In genomic region chr19:6767081-6767356, GRCh38 we compare ENCODE assay signal across 8 cellular contexts. TPM values are rescaled to one million over a fixed set of nuclear protein-coding genes. Genes with fewer than 3 reads are reported as not detected.
DNase-seq lines count a peak whose midpoint lies in the region; ATAC-seq and TF ChIP-seq lines count a peak whose summit lies in the region.

No MANE protein-coding gene starts in this region.

- H3K9me3 Mint-ChIP-seq in activated T-cell treated with anti-CD3 and anti-CD28 coated beads, Interleukin-2, amount 50 U/mL, for 24 hours = no peaks in the 10 kb centered on the region
- no peaks in the 10 kb centered on the region for H3K9me3 Mint-ChIP-seq in activated T-helper 17 cell treated with anti-CD3 and anti-CD28 coated beads, Interleukin-2, amount 50 U/mL, for 72 hours

- H3K9me3 ChIP-seq in liver (ENCODE audit: control insufficient read depth in 4 of 4, low read length in 3 of 4) = no peaks in the 10 kb centered on the region

- H3K4me3 ChIP-seq in liver (ENCODE audit: low read depth in 1 of 3, low read length in 3 of 3) = peak overlapping the region in 2 of 3 donors; percentile 13 to 36

- H3K4me1 Mint-ChIP-seq in activated T-cell treated with anti-CD3 and anti-CD28 coated beads, Interleukin-2, amount 50 U/mL, for 24 hours (ENCODE audit: low read depth) = peaks cover 46% of the 10 kb centered on the region
- H3K4me1 Mint-ChIP-seq in activated T-helper 17 cell treated with anti-CD3 and anti-CD28 coated beads, Interleukin-2, amount 50 U/mL, for 72 hours = peaks cover 18% of the 10 kb centered on the region

- no peak for TF ChIP-seq CTCF in liver (IDR thresholded peaks at IDR 0.05; ENCODE audit: low read depth, low read length, missing input control)

- no peaks in the 10 kb centered on the region for H3K36me3 ChIP-seq in liver (ENCODE audit: control insufficient read depth in 4 of 4, insufficient read depth in 3 of 4, low read depth in 1 of 4, low read length in 3 of 4)

- WGBS in liver = 2% methylated on average over 15 of the region's 15 CpGs

- peaks cover 19% of the 10 kb centered on the region for H3K36me3 Mint-ChIP-seq in activated T-cell treated with anti-CD3 and anti-CD28 coated beads, Interleukin-2, amount 50 U/mL, for 24 hours (ENCODE audit: low read depth)
- H3K36me3 Mint-ChIP-seq in activated T-helper 17 cell treated with anti-CD3 and anti-CD28 coated beads, Interleukin-2, amount 50 U/mL, for 72 hours (ENCODE audit: low read depth) = peaks cover 19% of the 10 kb centered on the region

- H3K4me1 ChIP-seq in liver (ENCODE audit: control insufficient read depth in 4 of 4, insufficient read depth in 4 of 4, low read length in 3 of 4) = peaks cover 12 to 26% (median 19%) of the 10 kb centered on the region in 4 donors

- H3K27me3 ChIP-seq in liver (ENCODE audit: control insufficient read depth in 4 of 4, insufficient read depth in 4 of 4, low read length in 3 of 4) = no peaks in the 10 kb centered on the region

- peak overlapping the region in 1 of 2 donors; percentile 25 for H3K9ac ChIP-seq in liver (ENCODE audit: low read depth in 1 of 2, low read length in 2 of 2)

- TF ChIP-seq RAD21 in liver (IDR thresholded peaks at IDR 0.05) = no peak

- DNase-seq in activated T-cell treated with anti-CD3 and anti-CD28 coated beads, Interleukin-2, amount 50 U/mL, for 24 hours = no peak
- no peak for DNase-seq in activated T-cell treated with anti-CD3 and anti-CD28 coated beads, Interleukin-2, amount 50 U/mL, for 48 hours
- no peak for DNase-seq in RPMI8226
- no peak for DNase-seq in NCI-H2107 (lab: John Stamatoyannopoulos, UW)
- no peak for DNase-seq in COR-L47 (lab: John Stamatoyannopoulos, UW)

- peak overlapping the region; percentile 87 for H3K4me3 Mint-ChIP-seq in activated T-cell treated with anti-CD3 and anti-CD28 coated beads, Interleukin-2, amount 50 U/mL, for 24 hours
- H3K4me3 Mint-ChIP-seq in activated T-helper 17 cell treated with anti-CD3 and anti-CD28 coated beads, Interleukin-2, amount 50 U/mL, for 72 hours = peak overlapping the region; percentile 87

- no peak overlapping the region for H3K27ac ChIP-seq in liver (ENCODE audit: low read depth in 1 of 2, low read length in 2 of 2)

- no peaks in the 10 kb centered on the region for H3K27me3 Mint-ChIP-seq in activated T-cell treated with anti-CD3 and anti-CD28 coated beads, Interleukin-2, amount 50 U/mL, for 24 hours
- H3K27me3 Mint-ChIP-seq in activated T-helper 17 cell treated with anti-CD3 and anti-CD28 coated beads, Interleukin-2, amount 50 U/mL, for 72 hours = no peaks in the 10 kb centered on the region

- peak; percentile 24 for ATAC-seq in HG03280 (IDR thresholded peaks at IDR 0.05; ENCODE audit: unreplicated experiment)
- ATAC-seq in activated T-helper 17 cell treated with anti-CD3 and anti-CD28 coated beads, Interleukin-2, amount 50 U/mL, for 72 hours (replicated peaks) = peak; percentile 33

- peak overlapping the region; percentile 97 for H3K27ac Mint-ChIP-seq in activated T-cell treated with anti-CD3 and anti-CD28 coated beads, Interleukin-2, amount 50 U/mL, for 24 hours
- peak overlapping the region; percentile 55 for H3K27ac Mint-ChIP-seq in activated T-helper 17 cell treated with anti-CD3 and anti-CD28 coated beads, Interleukin-2, amount 50 U/mL, for 72 hours

TF ChIP-seq in liver, 16 proteins besides CTCF, POLR2A, EP300 and RAD21:
- peak in 1 of 2 donors; percentile 31 for TF ChIP-seq HNF4A (conservative IDR thresholded peaks at IDR 0.05)
- no peak for TF ChIP-seq ATF3 (IDR thresholded peaks at IDR 0.05)
- no peak for TF ChIP-seq TAF1 (conservative IDR thresholded peaks at IDR 0.05)
TF ChIP-seq in liver: peak in this region for 1.

RNA-seq across cellular contexts. Expression of gene SH2D3A, which starts 0.2 kb away (rescaled TPM):
- 10 to 100 TPM; 21.1 to 21.2 TPM for total RNA-seq in activated T-helper 17 cell treated with anti-CD3 and anti-CD28 coated beads, Interleukin-2, amount 50 U/mL, for 72 hours
- 1 to 10 TPM in 1 of 2 donors, under 1 TPM in 1; 0.23 to 1.0 TPM for total RNA-seq in liver
- polyA plus RNA-seq in liver = 1 to 10 TPM in 1 of 2 donors, under 1 TPM in 1; 0.54 to 1.0 TPM

RNA-seq across cellular contexts. Expression of gene VAV1, which starts 5.5 kb away (rescaled TPM):
- total RNA-seq in activated T-helper 17 cell treated with anti-CD3 and anti-CD28 coated beads, Interleukin-2, amount 50 U/mL, for 72 hours = 100 to 1,000 TPM; 110 to 114 TPM
- total RNA-seq in liver = 10 to 100 TPM in 1 of 2 donors, 1 to 10 TPM in 1; 6.3 to 13.3 TPM
- polyA plus RNA-seq in liver = 1 to 10 TPM in 1 of 2 donors, under 1 TPM in 1; 0.60 to 2.0 TPM

RNA-seq across cellular contexts. Expression of gene TRIP10, which starts 27.5 kb away (rescaled TPM):
- 10 to 100 TPM; 38.0 to 99.4 TPM for total RNA-seq in activated T-helper 17 cell treated with anti-CD3 and anti-CD28 coated beads, Interleukin-2, amount 50 U/mL, for 72 hours
- total RNA-seq in liver = 1 to 10 TPM; 6.1 to 9.9 TPM
- 1 to 10 TPM; 3.4 to 8.7 TPM for polyA plus RNA-seq in liver

RNA-seq across cellular contexts. Expression of gene GPR108, which starts 29.6 kb away (rescaled TPM):
- 10 to 100 TPM; 49.8 to 64.7 TPM for total RNA-seq in activated T-helper 17 cell treated with anti-CD3 and anti-CD28 coated beads, Interleukin-2, amount 50 U/mL, for 72 hours
- total RNA-seq in liver = 10 to 100 TPM; 17.2 to 28.9 TPM
- polyA plus RNA-seq in liver = 10 to 100 TPM; 32.0 to 34.2 TPM

RNA-seq across cellular contexts. Expression of gene C3, which starts 46.6 kb away (rescaled TPM):
- total RNA-seq in activated T-helper 17 cell treated with anti-CD3 and anti-CD28 coated beads, Interleukin-2, amount 50 U/mL, for 72 hours = 1 to 10 TPM in 1 of 2 donors, under 1 TPM in 1; 0.99 to 4.3 TPM
- total RNA-seq in liver = 1,000 to 10,000 TPM; 4,543 to 9,349 TPM
- polyA plus RNA-seq in liver = 1,000 to 10,000 TPM; 7,734 to 8,295 TPM

Comparison
In these comparisons a context has a peak if more than half of its experiments do, and no peak if none do; other contexts are left out.
1. RNA of gene SH2D3A, which starts 0.2 kb away (total RNA-seq): 21.1 to 21.2 TPM in activated T-helper 17 cell treated with anti-CD3 and anti-CD28 coated beads, Interleukin-2, amount 50 U/mL, for 72 hours; 0.23 to 1.0 TPM in liver; every median in the first group is over 10 times any median in the second.
2. RNA of gene VAV1, which starts 5.5 kb away (total RNA-seq): 110 to 114 TPM in activated T-helper 17 cell treated with anti-CD3 and anti-CD28 coated beads, Interleukin-2, amount 50 U/mL, for 72 hours; 6.3 to 13.3 TPM in liver; every median in the first group is over 4 times any median in the second.